1 cellular context compared by ENCODE assay signal in the genomic region with DNA sequence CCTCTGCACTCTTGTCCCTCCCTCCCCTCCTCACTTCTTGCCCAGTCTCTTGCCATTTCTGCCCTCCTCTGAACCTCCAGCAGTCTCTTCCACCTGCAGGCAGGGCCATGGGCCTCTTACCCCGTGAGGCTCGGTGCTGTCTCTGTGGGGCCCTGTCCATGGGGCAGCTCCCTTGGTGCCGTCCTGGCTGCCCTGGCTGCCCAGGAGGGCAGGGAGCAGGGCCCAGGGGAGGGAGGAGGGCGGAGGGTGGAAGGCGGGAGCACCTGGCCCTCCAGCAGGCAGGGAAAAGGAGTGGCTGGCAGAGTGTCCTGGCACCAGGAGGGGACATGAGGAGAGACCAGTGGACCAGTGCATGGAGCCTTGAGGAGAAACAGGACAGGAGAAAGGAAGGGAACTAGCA.
TF ChIP-seq lines count a peak whose summit lies in the region.

A gene (minus strand): TSS at position 198 of the 400 bp plus-strand sequence. CDS start 38 bp downstream, at position 160.

TF ChIP-seq in SK-N-SH, 30 proteins besides CTCF, POLR2A, EP300 and RAD21 (continued from another document):
- TF ChIP-seq, protein P1, sequence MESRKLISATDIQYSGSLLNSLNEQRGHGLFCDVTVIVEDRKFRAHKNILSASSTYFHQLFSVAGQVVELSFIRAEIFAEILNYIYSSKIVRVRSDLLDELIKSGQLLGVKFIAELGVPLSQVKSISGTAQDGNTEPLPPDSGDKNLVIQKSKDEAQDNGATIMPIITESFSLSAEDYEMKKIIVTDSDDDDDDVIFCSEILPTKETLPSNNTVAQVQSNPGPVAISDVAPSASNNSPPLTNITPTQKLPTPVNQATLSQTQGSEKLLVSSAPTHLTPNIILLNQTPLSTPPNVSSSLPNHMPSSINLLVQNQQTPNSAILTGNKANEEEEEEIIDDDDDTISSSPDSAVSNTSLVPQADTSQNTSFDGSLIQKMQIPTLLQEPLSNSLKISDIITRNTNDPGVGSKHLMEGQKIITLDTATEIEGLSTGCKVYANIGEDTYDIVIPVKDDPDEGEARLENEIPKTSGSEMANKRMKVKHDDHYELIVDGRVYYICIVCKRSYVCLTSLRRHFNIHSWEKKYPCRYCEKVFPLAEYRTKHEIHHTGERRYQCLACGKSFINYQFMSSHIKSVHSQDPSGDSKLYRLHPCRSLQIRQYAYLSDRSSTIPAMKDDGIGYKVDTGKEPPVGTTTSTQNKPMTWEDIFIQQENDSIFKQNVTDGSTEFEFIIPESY (IDR thresholded peaks at IDR 0.05; ENCODE audit: borderline replicate concordance, low read depth) = no peak
- no peak for TF ChIP-seq YY1 (IDR thresholded peaks at IDR 0.05; ENCODE audit: low read depth)
- no peak for TF ChIP-seq TEAD4 (IDR thresholded peaks at IDR 0.05; ENCODE audit: borderline replicate concordance, insufficient read depth)
- no peak for TF ChIP-seq TCF12 (IDR thresholded peaks at IDR 0.05)
- TF ChIP-seq POLR2AphosphoS5 (IDR thresholded peaks at IDR 0.05; ENCODE audit: low read depth, low read length) = no peak
- TF ChIP-seq, protein P2, sequence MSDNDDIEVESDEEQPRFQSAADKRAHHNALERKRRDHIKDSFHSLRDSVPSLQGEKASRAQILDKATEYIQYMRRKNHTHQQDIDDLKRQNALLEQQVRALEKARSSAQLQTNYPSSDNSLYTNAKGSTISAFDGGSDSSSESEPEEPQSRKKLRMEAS (IDR thresholded peaks at IDR 0.05; ENCODE audit: low read depth) = no peak
- TF ChIP-seq, protein P3, sequence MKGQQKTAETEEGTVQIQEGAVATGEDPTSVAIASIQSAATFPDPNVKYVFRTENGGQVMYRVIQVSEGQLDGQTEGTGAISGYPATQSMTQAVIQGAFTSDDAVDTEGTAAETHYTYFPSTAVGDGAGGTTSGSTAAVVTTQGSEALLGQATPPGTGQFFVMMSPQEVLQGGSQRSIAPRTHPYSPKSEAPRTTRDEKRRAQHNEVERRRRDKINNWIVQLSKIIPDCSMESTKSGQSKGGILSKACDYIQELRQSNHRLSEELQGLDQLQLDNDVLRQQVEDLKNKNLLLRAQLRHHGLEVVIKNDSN (IDR thresholded peaks at IDR 0.05; ENCODE audit: borderline replicate concordance, low read depth) = no peak
- TF ChIP-seq RXRA (IDR thresholded peaks at IDR 0.05; ENCODE audit: borderline replicate concordance, low read depth) = no peak
- no peak for TF ChIP-seq SMC3 (IDR thresholded peaks at IDR 0.05; ENCODE audit: low read depth, low read length)
- no peak for TF ChIP-seq GATA2 (CRISPR knock-in tag; IDR thresholded peaks at IDR 0.05)
- no peak for TF ChIP-seq SIN3A (IDR thresholded peaks at IDR 0.05; ENCODE audit: borderline replicate concordance, low read depth, low read length)
TF ChIP-seq in SK-N-SH: peak in this region for 0.
